ENCODE assay signal across 1 cellular context in the genomic region with DNA sequence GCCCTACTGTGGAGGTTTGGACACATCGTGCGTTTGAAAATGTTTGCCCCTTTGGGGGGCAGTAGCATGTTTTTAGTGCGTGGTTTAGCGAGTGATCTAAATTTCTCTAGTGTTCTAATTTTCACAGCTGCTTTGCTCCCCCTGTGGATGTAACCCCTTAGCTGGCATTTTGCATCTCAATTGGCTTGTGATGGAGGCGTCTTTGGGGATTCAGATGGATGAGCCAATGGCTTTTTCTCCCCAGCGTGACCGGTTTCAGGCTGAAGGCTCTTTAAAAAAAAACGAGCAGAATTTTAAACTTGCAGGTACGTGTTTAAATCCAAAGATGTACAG.
A peak's percentile ranks its signal among the peaks of the same experiment; 100 is the strongest.
TF ChIP-seq lines count a peak whose summit lies in the region.

No MANE protein-coding gene starts in this region.

TF ChIP-seq in HEK293, 187 proteins besides CTCF, POLR2A, EP300 and RAD21 (continued from another document):
- TF ChIP-seq, protein P1, sequence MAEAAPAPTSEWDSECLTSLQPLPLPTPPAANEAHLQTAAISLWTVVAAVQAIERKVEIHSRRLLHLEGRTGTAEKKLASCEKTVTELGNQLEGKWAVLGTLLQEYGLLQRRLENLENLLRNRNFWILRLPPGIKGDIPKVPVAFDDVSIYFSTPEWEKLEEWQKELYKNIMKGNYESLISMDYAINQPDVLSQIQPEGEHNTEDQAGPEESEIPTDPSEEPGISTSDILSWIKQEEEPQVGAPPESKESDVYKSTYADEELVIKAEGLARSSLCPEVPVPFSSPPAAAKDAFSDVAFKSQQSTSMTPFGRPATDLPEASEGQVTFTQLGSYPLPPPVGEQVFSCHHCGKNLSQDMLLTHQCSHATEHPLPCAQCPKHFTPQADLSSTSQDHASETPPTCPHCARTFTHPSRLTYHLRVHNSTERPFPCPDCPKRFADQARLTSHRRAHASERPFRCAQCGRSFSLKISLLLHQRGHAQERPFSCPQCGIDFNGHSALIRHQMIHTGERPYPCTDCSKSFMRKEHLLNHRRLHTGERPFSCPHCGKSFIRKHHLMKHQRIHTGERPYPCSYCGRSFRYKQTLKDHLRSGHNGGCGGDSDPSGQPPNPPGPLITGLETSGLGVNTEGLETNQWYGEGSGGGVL (tag by site-specific recombination; IDR thresholded peaks at IDR 0.05) = no peak
- TF ChIP-seq ZIC2 (tag by site-specific recombination; IDR thresholded peaks at IDR 0.05) = peak; percentile 59; the same call in 1 of the 2 replicates
- TF ChIP-seq ZNF473 (tag by site-specific recombination; IDR thresholded peaks at IDR 0.05) = no peak
- peak; percentile 75 for TF ChIP-seq ZNF660 (tag by site-specific recombination; IDR thresholded peaks at IDR 0.05)
- TF ChIP-seq ZNF112 (tag by site-specific recombination; IDR thresholded peaks at IDR 0.05) = no peak
- no peak for TF ChIP-seq ZNF302 (tag by site-specific recombination; IDR thresholded peaks at IDR 0.05; ENCODE audit: low read depth)
- no peak for TF ChIP-seq ZFP37 (tag by site-specific recombination; IDR thresholded peaks at IDR 0.05)
- no peak for TF ChIP-seq ZNF23 (tag by site-specific recombination; IDR thresholded peaks at IDR 0.05; ENCODE audit: borderline replicate concordance)
- peak; percentile 89 for TF ChIP-seq MZF1 (tag by site-specific recombination; IDR thresholded peaks at IDR 0.05; ENCODE audit: borderline replicate concordance)
- TF ChIP-seq ZNF837 (tag by site-specific recombination; IDR thresholded peaks at IDR 0.05) = no peak
- TF ChIP-seq, protein P2, sequence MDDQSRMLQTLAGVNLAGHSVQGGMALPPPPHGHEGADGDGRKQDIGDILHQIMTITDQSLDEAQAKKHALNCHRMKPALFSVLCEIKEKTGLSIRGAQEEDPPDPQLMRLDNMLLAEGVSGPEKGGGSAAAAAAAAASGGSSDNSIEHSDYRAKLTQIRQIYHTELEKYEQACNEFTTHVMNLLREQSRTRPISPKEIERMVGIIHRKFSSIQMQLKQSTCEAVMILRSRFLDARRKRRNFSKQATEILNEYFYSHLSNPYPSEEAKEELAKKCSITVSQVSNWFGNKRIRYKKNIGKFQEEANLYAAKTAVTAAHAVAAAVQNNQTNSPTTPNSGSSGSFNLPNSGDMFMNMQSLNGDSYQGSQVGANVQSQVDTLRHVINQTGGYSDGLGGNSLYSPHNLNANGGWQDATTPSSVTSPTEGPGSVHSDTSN (CRISPR knock-in tag; IDR thresholded peaks at IDR 0.05) = no peak
- no peak for TF ChIP-seq ZNF747 (tag by site-specific recombination; IDR thresholded peaks at IDR 0.05)
- no peak for TF ChIP-seq YY1 (tag by site-specific recombination; IDR thresholded peaks at IDR 0.05)
- TF ChIP-seq KLF7 (tag by site-specific recombination; IDR thresholded peaks at IDR 0.05; ENCODE audit: borderline replicate concordance) = no peak
- TF ChIP-seq ZBTB20 (tag by site-specific recombination; IDR thresholded peaks at IDR 0.05) = no peak
- TF ChIP-seq, protein P3, sequence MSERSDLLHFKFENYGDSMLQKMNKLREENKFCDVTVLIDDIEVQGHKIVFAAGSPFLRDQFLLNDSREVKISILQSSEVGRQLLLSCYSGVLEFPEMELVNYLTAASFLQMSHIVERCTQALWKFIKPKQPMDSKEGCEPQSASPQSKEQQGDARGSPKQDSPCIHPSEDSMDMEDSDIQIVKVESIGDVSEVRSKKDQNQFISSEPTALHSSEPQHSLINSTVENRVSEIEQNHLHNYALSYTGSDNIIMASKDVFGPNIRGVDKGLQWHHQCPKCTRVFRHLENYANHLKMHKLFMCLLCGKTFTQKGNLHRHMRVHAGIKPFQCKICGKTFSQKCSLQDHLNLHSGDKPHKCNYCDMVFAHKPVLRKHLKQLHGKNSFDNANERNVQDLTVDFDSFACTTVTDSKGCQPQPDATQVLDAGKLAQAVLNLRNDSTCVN (tag by site-specific recombination; optimal IDR thresholded peaks at IDR 0.05) = no peak
- TF ChIP-seq EGR2 (tag by site-specific recombination; IDR thresholded peaks at IDR 0.05; ENCODE audit: low read depth) = no peak
- TF ChIP-seq ZBTB48 (tag by site-specific recombination; IDR thresholded peaks at IDR 0.05) = peak; percentile 48; the same call in 1 of the 2 replicates
- no peak for TF ChIP-seq TCF7L2 (IDR thresholded peaks at IDR 0.05; ENCODE audit: borderline replicate concordance, low read depth, low read length)
- TF ChIP-seq, protein P4, sequence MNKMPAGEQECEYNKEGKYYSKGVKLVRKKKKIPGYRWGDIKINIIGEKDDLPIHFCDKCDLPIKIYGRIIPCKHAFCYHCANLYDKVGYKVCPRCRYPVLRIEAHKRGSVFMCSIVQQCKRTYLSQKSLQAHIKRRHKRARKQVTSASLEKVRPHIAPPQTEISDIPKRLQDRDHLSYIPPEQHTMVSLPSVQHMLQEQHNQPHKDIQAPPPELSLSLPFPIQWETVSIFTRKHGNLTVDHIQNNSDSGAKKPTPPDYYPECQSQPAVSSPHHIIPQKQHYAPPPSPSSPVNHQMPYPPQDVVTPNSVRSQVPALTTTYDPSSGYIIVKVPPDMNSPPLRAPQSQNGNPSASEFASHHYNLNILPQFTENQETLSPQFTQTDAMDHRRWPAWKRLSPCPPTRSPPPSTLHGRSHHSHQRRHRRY (tag by site-specific recombination; IDR thresholded peaks at IDR 0.05) = no peak
- TF ChIP-seq ZNF530 (tag by site-specific recombination; IDR thresholded peaks at IDR 0.05; ENCODE audit: low read depth) = no peak
- no peak for TF ChIP-seq ZNF521 (tag by site-specific recombination; IDR thresholded peaks at IDR 0.05)
- TF ChIP-seq YY2 (tag by site-specific recombination; IDR thresholded peaks at IDR 0.05) = no peak
- TF ChIP-seq ZNF701 (tag by site-specific recombination; IDR thresholded peaks at IDR 0.05) = no peak
- TF ChIP-seq ZFP3 (tag by site-specific recombination; IDR thresholded peaks at IDR 0.05; ENCODE audit: low read depth) = no peak
- no peak for TF ChIP-seq ZNF777 (tag by site-specific recombination; IDR thresholded peaks at IDR 0.05; ENCODE audit: borderline replicate concordance)
- TF ChIP-seq ZBTB17 (tag by site-specific recombination; IDR thresholded peaks at IDR 0.05) = no peak
- TF ChIP-seq KLF8 (tag by site-specific recombination; IDR thresholded peaks at IDR 0.05) = no peak
- no peak for TF ChIP-seq KLF9 (tag by site-specific recombination; IDR thresholded peaks at IDR 0.05; ENCODE audit: low read depth)
- TF ChIP-seq, protein P5, sequence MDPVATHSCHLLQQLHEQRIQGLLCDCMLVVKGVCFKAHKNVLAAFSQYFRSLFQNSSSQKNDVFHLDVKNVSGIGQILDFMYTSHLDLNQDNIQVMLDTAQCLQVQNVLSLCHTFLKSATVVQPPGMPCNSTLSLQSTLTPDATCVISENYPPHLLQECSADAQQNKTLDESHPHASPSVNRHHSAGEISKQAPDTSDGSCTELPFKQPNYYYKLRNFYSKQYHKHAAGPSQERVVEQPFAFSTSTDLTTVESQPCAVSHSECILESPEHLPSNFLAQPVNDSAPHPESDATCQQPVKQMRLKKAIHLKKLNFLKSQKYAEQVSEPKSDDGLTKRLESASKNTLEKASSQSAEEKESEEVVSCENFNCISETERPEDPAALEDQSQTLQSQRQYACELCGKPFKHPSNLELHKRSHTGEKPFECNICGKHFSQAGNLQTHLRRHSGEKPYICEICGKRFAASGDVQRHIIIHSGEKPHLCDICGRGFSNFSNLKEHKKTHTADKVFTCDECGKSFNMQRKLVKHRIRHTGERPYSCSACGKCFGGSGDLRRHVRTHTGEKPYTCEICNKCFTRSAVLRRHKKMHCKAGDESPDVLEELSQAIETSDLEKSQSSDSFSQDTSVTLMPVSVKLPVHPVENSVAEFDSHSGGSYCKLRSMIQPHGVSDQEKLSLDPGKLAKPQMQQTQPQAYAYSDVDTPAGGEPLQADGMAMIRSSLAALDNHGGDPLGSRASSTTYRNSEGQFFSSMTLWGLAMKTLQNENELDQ (tag by site-specific recombination; IDR thresholded peaks at IDR 0.05; ENCODE audit: low read depth) = no peak
- no peak for TF ChIP-seq IKZF3 (tag by site-specific recombination; IDR thresholded peaks at IDR 0.05)
- no peak for TF ChIP-seq ZNF596 (tag by site-specific recombination; IDR thresholded peaks at IDR 0.05)
- TF ChIP-seq MEIS1 (CRISPR knock-in tag; IDR thresholded peaks at IDR 0.05; ENCODE audit: borderline replicate concordance) = no peak
- no peak for TF ChIP-seq HOXA7 (CRISPR knock-in tag; IDR thresholded peaks at IDR 0.05; ENCODE audit: borderline replicate concordance)
- TF ChIP-seq, protein P6, sequence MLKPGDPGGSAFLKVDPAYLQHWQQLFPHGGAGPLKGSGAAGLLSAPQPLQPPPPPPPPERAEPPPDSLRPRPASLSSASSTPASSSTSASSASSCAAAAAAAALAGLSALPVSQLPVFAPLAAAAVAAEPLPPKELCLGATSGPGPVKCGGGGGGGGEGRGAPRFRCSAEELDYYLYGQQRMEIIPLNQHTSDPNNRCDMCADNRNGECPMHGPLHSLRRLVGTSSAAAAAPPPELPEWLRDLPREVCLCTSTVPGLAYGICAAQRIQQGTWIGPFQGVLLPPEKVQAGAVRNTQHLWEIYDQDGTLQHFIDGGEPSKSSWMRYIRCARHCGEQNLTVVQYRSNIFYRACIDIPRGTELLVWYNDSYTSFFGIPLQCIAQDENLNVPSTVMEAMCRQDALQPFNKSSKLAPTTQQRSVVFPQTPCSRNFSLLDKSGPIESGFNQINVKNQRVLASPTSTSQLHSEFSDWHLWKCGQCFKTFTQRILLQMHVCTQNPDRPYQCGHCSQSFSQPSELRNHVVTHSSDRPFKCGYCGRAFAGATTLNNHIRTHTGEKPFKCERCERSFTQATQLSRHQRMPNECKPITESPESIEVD (tag by site-specific recombination; IDR thresholded peaks at IDR 0.05) = no peak
- no peak for TF ChIP-seq ZNF19 (tag by site-specific recombination; IDR thresholded peaks at IDR 0.05; ENCODE audit: low read depth)
- TF ChIP-seq ZNF558 (tag by site-specific recombination; IDR thresholded peaks at IDR 0.05) = 0 out of 2 replicates have a peak, but pooled peaks have one; percentile 8
- no peak for TF ChIP-seq ZNF548 (tag by site-specific recombination; IDR thresholded peaks at IDR 0.05)
- TF ChIP-seq, protein P7, sequence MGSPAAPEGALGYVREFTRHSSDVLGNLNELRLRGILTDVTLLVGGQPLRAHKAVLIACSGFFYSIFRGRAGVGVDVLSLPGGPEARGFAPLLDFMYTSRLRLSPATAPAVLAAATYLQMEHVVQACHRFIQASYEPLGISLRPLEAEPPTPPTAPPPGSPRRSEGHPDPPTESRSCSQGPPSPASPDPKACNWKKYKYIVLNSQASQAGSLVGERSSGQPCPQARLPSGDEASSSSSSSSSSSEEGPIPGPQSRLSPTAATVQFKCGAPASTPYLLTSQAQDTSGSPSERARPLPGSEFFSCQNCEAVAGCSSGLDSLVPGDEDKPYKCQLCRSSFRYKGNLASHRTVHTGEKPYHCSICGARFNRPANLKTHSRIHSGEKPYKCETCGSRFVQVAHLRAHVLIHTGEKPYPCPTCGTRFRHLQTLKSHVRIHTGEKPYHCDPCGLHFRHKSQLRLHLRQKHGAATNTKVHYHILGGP (tag by site-specific recombination; IDR thresholded peaks at IDR 0.05) = no peak
- TF ChIP-seq, protein P8, sequence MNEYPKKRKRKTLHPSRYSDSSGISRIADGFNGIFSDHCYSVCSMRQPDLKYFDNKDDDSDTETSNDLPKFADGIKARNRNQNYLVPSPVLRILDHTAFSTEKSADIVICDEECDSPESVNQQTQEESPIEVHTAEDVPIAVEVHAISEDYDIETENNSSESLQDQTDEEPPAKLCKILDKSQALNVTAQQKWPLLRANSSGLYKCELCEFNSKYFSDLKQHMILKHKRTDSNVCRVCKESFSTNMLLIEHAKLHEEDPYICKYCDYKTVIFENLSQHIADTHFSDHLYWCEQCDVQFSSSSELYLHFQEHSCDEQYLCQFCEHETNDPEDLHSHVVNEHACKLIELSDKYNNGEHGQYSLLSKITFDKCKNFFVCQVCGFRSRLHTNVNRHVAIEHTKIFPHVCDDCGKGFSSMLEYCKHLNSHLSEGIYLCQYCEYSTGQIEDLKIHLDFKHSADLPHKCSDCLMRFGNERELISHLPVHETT (tag by site-specific recombination; IDR thresholded peaks at IDR 0.05) = no peak
- TF ChIP-seq HOXD13 (CRISPR knock-in tag; IDR thresholded peaks at IDR 0.05; ENCODE audit: borderline replicate concordance) = no peak
- TF ChIP-seq ZBTB8A (tag by site-specific recombination; IDR thresholded peaks at IDR 0.05) = peak; percentile 40; the same call in 1 of the 2 replicates
- no peak for TF ChIP-seq ZNF239 (tag by site-specific recombination; IDR thresholded peaks at IDR 0.05)
- TF ChIP-seq ZNF37A (tag by site-specific recombination; IDR thresholded peaks at IDR 0.05) = no peak
- TF ChIP-seq, protein P9, sequence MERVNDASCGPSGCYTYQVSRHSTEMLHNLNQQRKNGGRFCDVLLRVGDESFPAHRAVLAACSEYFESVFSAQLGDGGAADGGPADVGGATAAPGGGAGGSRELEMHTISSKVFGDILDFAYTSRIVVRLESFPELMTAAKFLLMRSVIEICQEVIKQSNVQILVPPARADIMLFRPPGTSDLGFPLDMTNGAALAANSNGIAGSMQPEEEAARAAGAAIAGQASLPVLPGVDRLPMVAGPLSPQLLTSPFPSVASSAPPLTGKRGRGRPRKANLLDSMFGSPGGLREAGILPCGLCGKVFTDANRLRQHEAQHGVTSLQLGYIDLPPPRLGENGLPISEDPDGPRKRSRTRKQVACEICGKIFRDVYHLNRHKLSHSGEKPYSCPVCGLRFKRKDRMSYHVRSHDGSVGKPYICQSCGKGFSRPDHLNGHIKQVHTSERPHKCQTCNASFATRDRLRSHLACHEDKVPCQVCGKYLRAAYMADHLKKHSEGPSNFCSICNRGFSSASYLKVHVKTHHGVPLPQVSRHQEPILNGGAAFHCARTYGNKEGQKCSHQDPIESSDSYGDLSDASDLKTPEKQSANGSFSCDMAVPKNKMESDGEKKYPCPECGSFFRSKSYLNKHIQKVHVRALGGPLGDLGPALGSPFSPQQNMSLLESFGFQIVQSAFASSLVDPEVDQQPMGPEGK (tag by site-specific recombination; IDR thresholded peaks at IDR 0.05) = peak; percentile 5; the same call in 1 of the 2 replicates
- TF ChIP-seq ZNF16 (tag by site-specific recombination; IDR thresholded peaks at IDR 0.05; ENCODE audit: low read depth) = no peak
- TF ChIP-seq ZNF202 (tag by site-specific recombination; IDR thresholded peaks at IDR 0.05; ENCODE audit: borderline replicate concordance) = no peak
- no peak for TF ChIP-seq ZNF677 (tag by site-specific recombination; IDR thresholded peaks at IDR 0.05)
- no peak; the same call in 1 of the 2 replicates for TF ChIP-seq ZNF10 (tag by site-specific recombination; IDR thresholded peaks at IDR 0.05)
- no peak for TF ChIP-seq ZNF211 (tag by site-specific recombination; IDR thresholded peaks at IDR 0.05; ENCODE audit: low read depth)
- no peak for TF ChIP-seq FEZF1 (tag by site-specific recombination; IDR thresholded peaks at IDR 0.05)
- TF ChIP-seq, protein P10, sequence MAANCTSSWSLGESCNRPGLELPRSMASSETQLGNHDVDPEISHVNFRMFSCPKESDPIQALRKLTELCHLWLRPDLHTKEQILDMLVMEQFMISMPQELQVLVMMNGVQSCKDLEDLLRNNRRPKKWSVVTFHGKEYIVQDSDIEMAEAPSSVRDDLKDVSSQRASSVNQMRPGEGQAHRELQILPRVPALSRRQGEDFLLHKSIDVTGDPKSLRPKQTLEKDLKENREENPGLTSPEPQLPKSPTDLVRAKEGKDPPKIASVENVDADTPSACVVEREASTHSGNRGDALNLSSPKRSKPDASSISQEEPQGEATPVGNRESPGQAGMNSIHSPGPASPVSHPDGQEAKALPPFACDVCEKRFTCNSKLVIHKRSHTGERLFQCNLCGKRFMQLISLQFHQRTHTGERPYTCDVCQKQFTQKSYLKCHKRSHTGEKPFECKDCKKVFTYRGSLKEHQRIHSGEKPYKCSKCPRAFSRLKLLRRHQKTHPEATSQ (tag by site-specific recombination; IDR thresholded peaks at IDR 0.05) = no peak
